ENCODE assay signal across 8 cellular contexts in the genomic region with DNA sequence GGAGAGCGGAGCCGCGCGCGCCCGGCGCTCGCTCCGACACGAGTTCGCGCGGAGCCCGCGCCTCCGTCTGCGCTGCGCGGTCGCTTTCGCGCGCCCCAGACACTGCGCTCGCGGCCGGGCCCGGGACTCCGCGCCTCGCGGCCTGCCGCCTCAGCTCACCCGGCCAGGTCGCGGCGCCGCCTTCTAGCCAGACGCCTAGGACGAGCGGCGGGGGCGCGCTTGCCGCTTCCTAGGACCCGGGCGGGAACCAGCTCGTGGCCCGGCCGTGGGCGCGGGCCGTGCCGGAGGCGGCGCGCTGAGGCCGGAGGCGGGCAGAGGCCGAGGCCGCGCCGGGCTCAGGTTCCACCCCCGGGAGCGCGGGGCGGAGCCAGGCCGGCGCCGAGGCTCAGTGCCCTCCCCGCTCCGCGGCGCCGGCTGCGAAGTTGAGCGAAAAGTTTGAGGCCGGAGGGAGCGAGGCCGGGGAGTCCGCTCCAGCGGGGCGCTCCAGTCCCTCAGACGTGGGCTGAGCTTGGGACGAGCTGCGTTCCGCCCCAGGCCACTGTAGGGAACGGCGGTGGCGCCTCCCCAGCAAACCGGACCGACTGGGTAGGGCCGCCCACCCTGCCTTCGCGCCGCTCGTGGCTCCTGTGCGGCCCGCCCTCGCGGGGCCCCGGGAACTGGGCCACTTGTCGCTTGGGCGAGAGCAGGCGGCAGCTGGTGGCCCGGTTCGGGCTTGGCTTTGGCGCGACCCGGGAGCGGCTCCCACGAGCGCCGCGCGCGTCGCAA. TPM values are rescaled to one million over a fixed set of nuclear protein-coding genes. Genes with fewer than 3 reads are reported as not detected.
DNase-seq lines count a peak whose midpoint lies in the region; ATAC-seq and TF ChIP-seq lines count a peak whose summit lies in the region.

A gene with protein sequence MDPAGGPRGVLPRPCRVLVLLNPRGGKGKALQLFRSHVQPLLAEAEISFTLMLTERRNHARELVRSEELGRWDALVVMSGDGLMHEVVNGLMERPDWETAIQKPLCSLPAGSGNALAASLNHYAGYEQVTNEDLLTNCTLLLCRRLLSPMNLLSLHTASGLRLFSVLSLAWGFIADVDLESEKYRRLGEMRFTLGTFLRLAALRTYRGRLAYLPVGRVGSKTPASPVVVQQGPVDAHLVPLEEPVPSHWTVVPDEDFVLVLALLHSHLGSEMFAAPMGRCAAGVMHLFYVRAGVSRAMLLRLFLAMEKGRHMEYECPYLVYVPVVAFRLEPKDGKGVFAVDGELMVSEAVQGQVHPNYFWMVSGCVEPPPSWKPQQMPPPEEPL (plus strand): TSS at position 388 of the 765 bp plus-strand sequence. CDS start 1,036 bp downstream, outside the sequence.

- WGBS in spleen, 5 donors, result 0 to 1% (median 1%) methylated on average over 20 to 118 of the region's 118 CpGs

- DNase-seq in CD8-positive, alpha-beta memory T cell, result peak; percentile 37 to 63 (median 48)
- DNase-seq in T1000 (lab: John Stamatoyannopoulos, UW), result peak; percentile 56
- DNase-seq in brain microvascular endothelial cell, result peak; percentile 58
- peak; percentile 94 for DNase-seq in spleen

- POLR2A ChIA-PET in CD8-positive, alpha-beta memory T cell (lab: Charles Lee), result interaction anchor here (0.5 to 3.1 kb wide), 4 partner anchors 31 to 290 kb away, joined by 3 to 27 read pairs (median 4); a partner anchor contains a TSS

- H3K27ac Mint-ChIP-seq in CD8-positive, alpha-beta memory T cell, result peak within 1 kb of the TSS; percentile 44 to 91 (median 70)

- H3K36me3 Mint-ChIP-seq in CD8-positive, alpha-beta memory T cell, result peaks cover 0 to 3% (median 0%) of the 10 kb centered on the region in 3 donors

- H3K27me3 ChIP-seq in CD8-positive, alpha-beta memory T cell (ENCODE audit: insufficient read depth, low read length, poor library complexity, severe bottlenecking), result no peaks in the 10 kb centered on the region
- H3K27me3 ChIP-seq in brain microvascular endothelial cell (replicated peaks) (no peaks in the 10 kb centered on the region), spleen (replicated peaks in 1 of 7) (peaks cover 0 to 36% (median 19%) of the 10 kb centered on the region in 7 donors)

- CTCF ChIA-PET in CD8-positive, alpha-beta memory T cell (lab: Charles Lee), result interaction anchor here (0.9 to 10.9 kb wide), 24 partner anchors 9 to 264 kb away, joined by 3 to 110 read pairs (median 4); a partner anchor contains a TSS

- H3K4me1 ChIP-seq in CD8-positive, alpha-beta memory T cell (ENCODE audit: insufficient read depth, low read length), result peaks cover 19% of the 10 kb centered on the region
- peaks cover 21 to 63% (median 45%) of the 10 kb centered on the region in 6 donors for H3K4me1 ChIP-seq in spleen

- TF ChIP-seq POLR2A in spleen (IDR thresholded peaks at IDR 0.05), result no peak

- H3K36me3 ChIP-seq in CD8-positive, alpha-beta memory T cell (ENCODE audit: insufficient read depth, low read length), result no peaks in the 10 kb centered on the region
- H3K36me3 ChIP-seq in brain microvascular endothelial cell (replicated peaks) (peaks cover 30% of the 10 kb centered on the region), spleen (peaks cover 0 to 5% (median 0%) of the 10 kb centered on the region in 6 donors)

- in situ Hi-C loops in brain microvascular endothelial cell (cut with HindIII; ENCODE audit: low pct_ligation_motif_present, low sequenced_read_pairs), result no loop called here

- peaks cover 3 to 22% (median 6%) of the 10 kb centered on the region in 3 donors for H3K4me1 Mint-ChIP-seq in CD8-positive, alpha-beta memory T cell

- ATAC-seq in GM19467 (IDR thresholded peaks at IDR 0.05; ENCODE audit: unreplicated experiment) (peak; percentile 55), GM21737 (IDR thresholded peaks at IDR 0.05; ENCODE audit: unreplicated experiment) (no peak)

- H3K27ac ChIP-seq in CD8-positive, alpha-beta memory T cell (ENCODE audit: low read depth, low read length), result peak within 1 kb of the TSS; percentile 45
- peak within 1 kb of the TSS; percentile 99 for H3K27ac ChIP-seq in brain microvascular endothelial cell
- peak within 1 kb of the TSS; percentile 63 to 86 (median 77) for H3K27ac ChIP-seq in spleen

- peak within 1 kb of the TSS; percentile 81 to 96 (median 90) for H3K4me3 Mint-ChIP-seq in CD8-positive, alpha-beta memory T cell

- intact Hi-C loops in spleen (cut with DNase I; ENCODE audit: low total_unique reads), result no loop called here

- no peaks in the 10 kb centered on the region for H3K9me3 ChIP-seq in CD8-positive, alpha-beta memory T cell (ENCODE audit: low read length)
- no peaks in the 10 kb centered on the region for H3K9me3 ChIP-seq in iPS-18c (ENCODE audit: control insufficient read depth, insufficient read depth, low read length)
- no peaks in the 10 kb centered on the region for H3K9me3 ChIP-seq in spleen

- no peak for TF ChIP-seq RAD21 in Ishikawa (IDR thresholded peaks at IDR 0.05; ENCODE audit: low read depth)

- H3K9me3 Mint-ChIP-seq in CD8-positive, alpha-beta memory T cell, result no peaks in the 10 kb centered on the region

- peak within 1 kb of the TSS; percentile 59 for H3K4me3 ChIP-seq in CD8-positive, alpha-beta memory T cell (ENCODE audit: low read length)
- peak within 1 kb of the TSS; percentile 94 for H3K4me3 ChIP-seq in brain microvascular endothelial cell (ENCODE audit: low read depth, low read length)
- H3K4me3 ChIP-seq in iPS-18c (ENCODE audit: insufficient read depth, low read depth, low read length), result peak within 1 kb of the TSS; percentile 56; the same call in 1 of the 2 replicates
- peak within 1 kb of the TSS; percentile 58 to 92 (median 70) for H3K4me3 ChIP-seq in spleen

- TF ChIP-seq EP300 in Ishikawa (IDR thresholded peaks at IDR 0.05; ENCODE audit: borderline replicate concordance), result no peak

- no peaks in the 10 kb centered on the region for H3K27me3 Mint-ChIP-seq in CD8-positive, alpha-beta memory T cell

- TF ChIP-seq CTCF in brain microvascular endothelial cell (IDR thresholded peaks at IDR 0.05; ENCODE audit: low read depth, low read length, missing control alignments) (no peak), spleen (IDR thresholded peaks at IDR 0.05 in 8 of 11, conservative IDR thresholded peaks at IDR 0.05 in 3 of 11) (no peak)

TF ChIP-seq in Ishikawa, 13 proteins besides CTCF, POLR2A, EP300 and RAD21:
- TF ChIP-seq TCF12 (IDR thresholded peaks at IDR 0.05; ENCODE audit: low read depth) (no peak; the same call in 1 of the 2 replicates), TAF1 (IDR thresholded peaks at IDR 0.05; ENCODE audit: low read depth) (peak; percentile 63; the same call in 1 of the 2 replicates), EGR1 (IDR thresholded peaks at IDR 0.05) (0 out of 2 replicates have a peak, but pooled peaks have one; percentile 11)
- TF ChIP-seq, protein P1, sequence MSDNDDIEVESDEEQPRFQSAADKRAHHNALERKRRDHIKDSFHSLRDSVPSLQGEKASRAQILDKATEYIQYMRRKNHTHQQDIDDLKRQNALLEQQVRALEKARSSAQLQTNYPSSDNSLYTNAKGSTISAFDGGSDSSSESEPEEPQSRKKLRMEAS (IDR thresholded peaks at IDR 0.05), result peak; percentile 50

RNA-seq across cellular contexts. Expression of the gene that starts here (rescaled TPM):
- 10 to 100 TPM; 17.2 to 18.7 TPM for total RNA-seq in CD8-positive, alpha-beta memory T cell
- polyA plus RNA-seq in CD8-positive, alpha-beta memory T cell, result 0.76 TPM
- 1 to 10 TPM; 3.7 to 7.2 (median 5.7) TPM for total RNA-seq in spleen
- polyA plus RNA-seq in spleen, result 10 to 100 TPM in 1 of 3 donors, 1 to 10 TPM in 2; 8.1 to 11.4 (median 9.6) TPM

Comparison
In these comparisons a context has a peak if more than half of its experiments do, and no peak if none do; other contexts are left out.
1. H3K27ac ChIP-seq: peak in every context shown above with its lines; median percentile 99 in brain microvascular endothelial cell; 77 in spleen; 45 in CD8-positive, alpha-beta memory T cell.